Comparison of ENCODE assay signal across 19 cellular contexts in the genomic region with DNA sequence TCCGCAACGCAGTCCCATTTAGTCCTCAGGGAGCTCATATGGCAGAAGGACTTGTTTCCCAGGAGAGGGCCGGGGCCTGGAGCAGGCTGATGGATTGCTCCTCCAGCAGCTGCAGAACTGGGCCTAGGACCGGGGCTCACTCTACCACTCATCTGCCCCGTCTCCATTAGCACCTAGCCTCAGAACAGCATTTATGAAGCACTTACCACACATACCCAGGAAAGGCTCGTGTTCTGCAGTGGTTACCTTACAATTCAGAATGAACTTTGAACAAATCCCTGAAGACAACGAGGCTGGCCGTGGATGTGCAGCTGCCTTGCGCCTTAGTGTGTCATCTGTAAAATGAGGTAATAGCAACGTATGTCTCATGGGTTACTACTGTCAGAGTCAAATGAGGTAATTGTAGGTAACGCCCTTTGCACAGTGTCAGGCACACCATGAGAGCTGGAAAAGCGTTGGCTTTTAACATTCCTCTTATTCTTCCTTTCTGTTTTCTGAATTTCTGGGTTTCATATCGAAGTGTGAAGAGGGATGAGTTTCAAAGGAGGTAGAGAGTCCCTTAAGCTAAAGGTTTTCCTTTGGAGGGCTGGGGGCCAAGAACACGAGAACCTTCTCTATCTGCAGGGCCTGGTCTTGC. TPM values are rescaled to one million over a fixed set of nuclear protein-coding genes. Genes with fewer than 3 reads are reported as not detected.
A peak's percentile ranks its signal among the peaks of the same experiment; 100 is the strongest.
DNase-seq lines count a peak whose midpoint lies in the region; ATAC-seq and TF ChIP-seq lines count a peak whose summit lies in the region.
"Had no signal": no experiment of that assay in that cellular context is flagged by ENCODE, and none has a peak within 500 bp of the region (broad histone marks: within the 10 kb centered on the region; RNA-seq: fewer than 3 reads in every experiment).

No MANE protein-coding gene starts in this region.

- H3K9me3 Mint-ChIP-seq in naive thymus-derived CD4-positive, alpha-beta T cell, result no peaks in the 10 kb centered on the region
- H3K9me3 Mint-ChIP-seq: activated naive CD8-positive, alpha-beta T cell treated with anti-CD3 and anti-CD28 coated beads for 36 hours; natural killer cell treated with Interleukin-12 subunit alpha and Interleukin-12 subunit beta and Interleukin-15 and Interleukin-18, amount 100 ng/mL, for 72 hours; stimulated activated memory B cell treated with anti-CD40 and anti-IgM and Interleukin-4, amounts not matched to agents 10 μg/mL and 1 μg/mL and 100 μg/mL, for 72 hours; T-cell had no signal

- peaks cover 0 to 26% (median 0%) of the 10 kb centered on the region in 7 donors for H3K4me1 Mint-ChIP-seq in naive thymus-derived CD4-positive, alpha-beta T cell
- H3K4me1 Mint-ChIP-seq: stimulated activated memory B cell treated with anti-CD40 and anti-IgM and Interleukin-4, amounts not matched to agents 10 μg/mL and 1 μg/mL and 100 μg/mL, for 72 hours; T-cell had no signal

- intact Hi-C loops in Right ventricle myocardium superior (cut with DNase I) (no loop called here), left cardiac atrium (cut with DNase I) (loop anchor here in 1 of 2 donors (5.0 kb wide), 1 partner anchor 45 kb away; the partner anchor contains the start of gene CD93)
- intact Hi-C loops in naive thymus-derived CD4-positive, alpha-beta T cell (cut with micrococcal nuclease), result no loop called here

- DNase-seq in Right ventricle myocardium superior (no peak), left cardiac atrium (no peak), fibroblast of mammary gland (ENCODE audit: low read depth) (peak; percentile 32), foreskin keratinocyte (no peak)
- DNase-seq in naive thymus-derived CD4-positive, alpha-beta T cell, result no peak
- no peak for DNase-seq in NK-92 treated with Interleukin-12 subunit alpha and Interleukin-12 subunit beta, amount 100 ng/mL, for 24 hours (lab: John Stamatoyannopoulos, UW)
- no peak for DNase-seq in effector CD4-positive, alpha-beta T cell
- DNase-seq: activated CD4-positive, CD25-positive, alpha-beta regulatory T cell treated with anti-CD3 and anti-CD28 coated beads, Interleukin-2, amount 50 U/mL, for 72 hours; activated naive CD8-positive, alpha-beta T cell treated with anti-CD3 and anti-CD28 coated beads for 36 hours; central memory CD4-positive, alpha-beta T cell; GOT3; kidney glomerular epithelial cell; NCI-H1092; PC-3; stimulated activated CD4-positive, alpha-beta T cell treated with anti-CD3 and anti-CD28 coated beads, Interleukin-4, amount 100 ng/mL, for 4 hours; T-cell had no signal

- no peak overlapping the region for H3K27ac Mint-ChIP-seq in naive thymus-derived CD4-positive, alpha-beta T cell
- H3K27ac Mint-ChIP-seq: activated naive CD8-positive, alpha-beta T cell treated with anti-CD3 and anti-CD28 coated beads for 36 hours; stimulated activated memory B cell treated with anti-CD40 and anti-IgM and Interleukin-4, amounts not matched to agents 10 μg/mL and 1 μg/mL and 100 μg/mL, for 72 hours; T-cell had no signal

- TF ChIP-seq CTCF in fibroblast of mammary gland (conservative IDR thresholded peaks at IDR 0.05; ENCODE audit: control insufficient read depth, insufficient read depth, low read depth, low read length), result no peak
- TF ChIP-seq CTCF in foreskin keratinocyte (conservative IDR thresholded peaks at IDR 0.05), result no peak

- H3K4me1 ChIP-seq in naive thymus-derived CD4-positive, alpha-beta T cell (ENCODE audit: control insufficient read depth in 2 of 2, insufficient read depth in 2 of 2, low read length in 2 of 2), result no peaks in the 10 kb centered on the region
- peaks cover 5% of the 10 kb centered on the region for H3K4me1 ChIP-seq in foreskin keratinocyte

- POLR2A ChIA-PET in naive thymus-derived CD4-positive, alpha-beta T cell (lab: Charles Lee), result no interaction called here

- ATAC-seq in Right ventricle myocardium superior (ENCODE audit: poor library complexity) (peak; percentile 19), left cardiac atrium (no peak), foreskin keratinocyte (no peak), HG02588 (IDR thresholded peaks at IDR 0.05; ENCODE audit: unreplicated experiment) (no peak)
- peak; percentile 64 for ATAC-seq in naive thymus-derived CD4-positive, alpha-beta T cell
- ATAC-seq: PC-3; stimulated activated memory B cell treated with anti-CD40 and anti-IgM and Interleukin-4, amounts not matched to agents 10 μg/mL and 1 μg/mL and 100 μg/mL, for 72 hours; T-cell had no signal

- H3K9me3 ChIP-seq in naive thymus-derived CD4-positive, alpha-beta T cell (ENCODE audit: control insufficient read depth in 2 of 3, low read length in 3 of 3), result no peaks in the 10 kb centered on the region

- no peak overlapping the region for H3K27ac ChIP-seq in naive thymus-derived CD4-positive, alpha-beta T cell (ENCODE audit: low read depth, low read length)
- H3K27ac ChIP-seq in foreskin keratinocyte, result no peak overlapping the region

- no peak overlapping the region for H3K4me3 ChIP-seq in fibroblast of mammary gland (ENCODE audit: control insufficient read depth, low read depth, low read length)
- no peak overlapping the region for H3K4me3 ChIP-seq in naive thymus-derived CD4-positive, alpha-beta T cell (ENCODE audit: low read length)

- no peaks in the 10 kb centered on the region for H3K36me3 Mint-ChIP-seq in naive thymus-derived CD4-positive, alpha-beta T cell
- H3K36me3 Mint-ChIP-seq: activated naive CD8-positive, alpha-beta T cell treated with anti-CD3 and anti-CD28 coated beads for 36 hours; natural killer cell treated with Interleukin-12 subunit alpha and Interleukin-12 subunit beta and Interleukin-15 and Interleukin-18, amount 100 ng/mL, for 72 hours; stimulated activated memory B cell treated with anti-CD40 and anti-IgM and Interleukin-4, amounts not matched to agents 10 μg/mL and 1 μg/mL and 100 μg/mL, for 72 hours; T-cell had no signal

- CTCF ChIA-PET in naive thymus-derived CD4-positive, alpha-beta T cell (lab: Charles Lee), result no interaction called here

- H3K27me3 Mint-ChIP-seq in naive thymus-derived CD4-positive, alpha-beta T cell, result peaks cover 0 to 7% (median 0%) of the 10 kb centered on the region in 5 donors
- H3K27me3 Mint-ChIP-seq: activated naive CD8-positive, alpha-beta T cell treated with anti-CD3 and anti-CD28 coated beads for 36 hours; natural killer cell treated with Interleukin-12 subunit alpha and Interleukin-12 subunit beta and Interleukin-15 and Interleukin-18, amount 100 ng/mL, for 72 hours had no signal

- no peaks in the 10 kb centered on the region for H3K27me3 ChIP-seq in naive thymus-derived CD4-positive, alpha-beta T cell (ENCODE audit: control insufficient read depth in 2 of 2, insufficient read depth in 2 of 2, low read length in 2 of 2)
- no peaks in the 10 kb centered on the region for H3K27me3 ChIP-seq in foreskin keratinocyte

- H3K36me3 ChIP-seq in naive thymus-derived CD4-positive, alpha-beta T cell (ENCODE audit: control insufficient read depth in 2 of 3, insufficient read depth in 3 of 3, low read length in 3 of 3), result no peaks in the 10 kb centered on the region

- H3K4me3 Mint-ChIP-seq in naive thymus-derived CD4-positive, alpha-beta T cell, result no peak overlapping the region
- H3K4me3 Mint-ChIP-seq: activated naive CD8-positive, alpha-beta T cell treated with anti-CD3 and anti-CD28 coated beads for 36 hours; natural killer cell treated with Interleukin-12 subunit alpha and Interleukin-12 subunit beta and Interleukin-15 and Interleukin-18, amount 100 ng/mL, for 72 hours; stimulated activated memory B cell treated with anti-CD40 and anti-IgM and Interleukin-4, amounts not matched to agents 10 μg/mL and 1 μg/mL and 100 μg/mL, for 72 hours; T-cell had no signal

RNA-seq across cellular contexts. Expression of gene CD93, which starts 46.3 kb away (rescaled TPM):
- total RNA-seq in Right ventricle myocardium superior (37.0 TPM), left cardiac atrium (100 to 1,000 TPM in 1 of 2 donors, 10 to 100 TPM in 1; 46.3 to 102 TPM), foreskin keratinocyte (not detected in 2 replicates)
- total RNA-seq in naive thymus-derived CD4-positive, alpha-beta T cell, result 10 to 100 TPM in 1 of 5 experiments, 1 to 10 TPM in 2, under 1 TPM in 2; 0.32 to 61.2 (median 4.6) TPM
- polyA plus RNA-seq in naive thymus-derived CD4-positive, alpha-beta T cell, result under 1 TPM in 1 of 2 donors, not detected in 1; 0.02 TPM
- polyA plus RNA-seq in foreskin keratinocyte, result not detected in 2 replicates
- total RNA-seq: PC-3 had no signal

Comparison
In these comparisons a context has a peak if more than half of its experiments do, and no peak if none do; other contexts are left out.
1. ATAC-seq: peak in Right ventricle myocardium superior (single experiment) and naive thymus-derived CD4-positive, alpha-beta T cell (single experiment); none in left cardiac atrium (0 of 2), foreskin keratinocyte (single experiment) and HG02588 (single experiment).